ENCODE assay signal across 18 cellular contexts in the genomic region with DNA sequence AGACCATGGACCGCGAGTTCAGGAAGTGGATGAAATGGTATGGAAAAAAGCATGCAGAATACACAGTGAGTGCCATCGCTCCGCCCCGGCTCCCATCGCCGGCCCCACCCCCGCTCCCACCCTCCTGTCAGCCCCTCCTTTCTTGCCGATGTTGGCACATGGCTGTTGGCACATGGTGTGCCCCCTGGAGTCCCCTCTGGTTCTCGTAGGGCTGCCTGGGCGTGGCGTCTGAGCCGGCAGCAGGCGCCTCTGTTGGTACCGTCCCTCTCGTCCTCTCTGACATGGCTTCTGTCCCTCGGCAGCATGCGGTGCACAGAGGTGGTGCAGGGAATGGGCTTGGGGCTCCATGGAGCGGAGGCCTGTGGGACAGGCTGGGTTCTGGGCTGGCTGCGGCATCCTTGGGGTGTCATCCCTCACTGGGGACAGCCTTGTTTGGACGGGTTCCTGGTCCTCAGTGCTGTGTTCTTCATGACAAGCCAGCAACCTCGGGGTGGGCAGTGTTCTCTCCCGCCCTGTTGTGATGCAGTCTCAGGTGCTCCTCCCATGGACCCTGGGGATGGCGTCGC. TPM values are rescaled to one million over a fixed set of nuclear protein-coding genes. Genes with fewer than 3 reads are reported as not detected.
DNase-seq lines count a peak whose midpoint lies in the region; ATAC-seq, FAIRE-seq and TF ChIP-seq lines count a peak whose summit lies in the region.
"Had no signal": no experiment of that assay in that cellular context is flagged by ENCODE, and none has a peak within 500 bp of the region (broad histone marks: within the 10 kb centered on the region; RNA-seq: fewer than 3 reads in every experiment).

No MANE protein-coding gene starts in this region.

- intact Hi-C loops in HepG2 (cut with micrococcal nuclease; ENCODE audit: unreplicated experiment) (no loop called here), right lobe of liver (cut with DNase I) (no loop called here)

- whole genome bisulfite sequencing in HepG2 (ENCODE audit: low lambda C conversion rate) = 97% methylated on average over 18 of the region's 25 CpGs
- 92% methylated on average over 13 of the region's 25 CpGs for WGBS in right lobe of liver (ENCODE audit: insufficient coverage, low coverage, low lambda C conversion rate, missing lambda C conversion rate)

- POLR2A ChIA-PET in HepG2 (lab: Yijun Ruan, JAX) = no interaction called here

- H3K27ac ChIP-seq in HepG2 (ENCODE audit: extremely low read length, insufficient read depth, low read length) (no peak overlapping the region), right lobe of liver (no peak overlapping the region)
- H3K27ac ChIP-seq: A549 had no signal

- peaks cover 11% of the 10 kb centered on the region; the same call in 1 of the 2 replicates for H4K20me1 ChIP-seq in HepG2 (ENCODE audit: insufficient read depth, low read length)

- no peak overlapping the region for H3K9ac ChIP-seq in HepG2 (ENCODE audit: insufficient read depth, low read depth, low read length)

- CTCF ChIA-PET in HepG2 (lab: Yijun Ruan, JAX; ENCODE audit: low intra/inter-chr PET ratio, low total read pairs) = no interaction called here

- H3K36me3 ChIP-seq in HepG2 (replicated peaks in 1 of 2; ENCODE audit: control insufficient read depth in 1 of 2, insufficient read depth in 2 of 2, low read length in 2 of 2) (peaks cover 34 to 67% of the 10 kb centered on the region in 2 experiments; a peak in 4 of 5 replicates), right lobe of liver (peaks cover 0 to 29% (median 6%) of the 10 kb centered on the region in 4 donors)

- no peaks in the 10 kb centered on the region for H3K9me3 Mint-ChIP-seq in activated T-cell treated with anti-CD3 and anti-CD28 coated beads, Interleukin-2, amount 50 U/mL, for 24 hours
- H3K9me3 Mint-ChIP-seq: CD14-positive monocyte; CD8-positive, alpha-beta T cell; HFFc6 had no signal

- no TSS peak for BruUV-seq in HepG2 (replicated peaks; lab: Mats Ljungman, UMichigan)

- in situ Hi-C loops in HepG2 (cut with HindIII; ENCODE audit: extremely low pct_ligation_motif_present, low pct_unique_long_range_greater_than_20kb) = no loop called here

- H3K27me3 Mint-ChIP-seq in activated T-cell treated with anti-CD3 and anti-CD28 coated beads, Interleukin-2, amount 50 U/mL, for 24 hours = no peaks in the 10 kb centered on the region

- no peak for TF ChIP-seq RAD21 in HepG2 (CRISPR knock-in tag; IDR thresholded peaks at IDR 0.05)

- H3K27me3 ChIP-seq in HepG2 (ENCODE audit: control insufficient read depth in 1 of 2, insufficient read depth in 2 of 2, low read length in 2 of 2) (no peaks in the 10 kb centered on the region), right lobe of liver (no peaks in the 10 kb centered on the region)

- no peak for TF ChIP-seq CTCF in HepG2 (CRISPR knock-in tag; IDR thresholded peaks at IDR 0.05)
- no peak for TF ChIP-seq CTCF in right lobe of liver (IDR thresholded peaks at IDR 0.05)

- H3K4me3 Mint-ChIP-seq in activated T-cell treated with anti-CD3 and anti-CD28 coated beads, Interleukin-2, amount 50 U/mL, for 24 hours = no peak overlapping the region
- H3K4me3 Mint-ChIP-seq: CD8-positive, alpha-beta T cell; HFFc6 had no signal

- no peak for TF ChIP-seq POLR2A in HepG2 (IDR thresholded peaks at IDR 0.05; ENCODE audit: insufficient read depth in 1 of 2, low read depth in 2 of 2, low read length in 2 of 2)
- TF ChIP-seq POLR2A in right lobe of liver (IDR thresholded peaks at IDR 0.05) = no peak

- H3K4me1 ChIP-seq in HepG2 (ENCODE audit: insufficient read depth, low read length) (no peaks in the 10 kb centered on the region), right lobe of liver (no peaks in the 10 kb centered on the region)
- H3K4me1 ChIP-seq: A549, HAP-1 had no signal

- TF ChIP-seq EP300 in HepG2 (IDR thresholded peaks at IDR 0.05; ENCODE audit: low read depth in 2 of 2, low read length in 2 of 2) (no peak), HepG2 (CRISPR knock-in tag; IDR thresholded peaks at IDR 0.05; ENCODE audit: borderline replicate concordance) (no peak)

- FAIRE-seq in HepG2 (lab: Jason Lieb, UNC) = no peak
- FAIRE-seq: A549, D721Med, H1, HTR-8/SVneo had no signal

- H3K27ac Mint-ChIP-seq in activated T-cell treated with anti-CD3 and anti-CD28 coated beads, Interleukin-2, amount 50 U/mL, for 24 hours = no peak overlapping the region
- H3K27ac Mint-ChIP-seq: CD8-positive, alpha-beta T cell; HFFc6 had no signal

- no peak overlapping the region for H3K4me2 ChIP-seq in HepG2 (ENCODE audit: low read depth, low read length)
- H3K4me2 ChIP-seq: A549 had no signal

- DNase-seq in HepG2 (ENCODE audit: low spot score) = no peak
- no peak for DNase-seq in right lobe of liver
- peak; percentile 74 for DNase-seq in NCI-H1694 treated with DMSO at 0.1 percent for 48 hours (lab: John Stamatoyannopoulos, UW)
- peak; percentile 56 for DNase-seq in cerebellum (ENCODE audit: low spot score)
- no peak for DNase-seq in activated T-cell treated with anti-CD3 and anti-CD28 coated beads, Interleukin-2, amount 50 U/mL, for 24 hours
- DNase-seq: CD8-positive, alpha-beta T cell; COR-L47; DMS153; DND-41; GF-D8; HFFc6 had no signal

- H3K9me3 ChIP-seq in HepG2 (ENCODE audit: low read length) = no peaks in the 10 kb centered on the region
- H3K9me3 ChIP-seq in right lobe of liver = no peaks in the 10 kb centered on the region
- H3K9me3 ChIP-seq: A549, HAP-1 had no signal

- no peak overlapping the region for H2AFZ ChIP-seq in HepG2 (ENCODE audit: low read length)

- peaks cover 89% of the 10 kb centered on the region for H3K36me3 Mint-ChIP-seq in activated T-cell treated with anti-CD3 and anti-CD28 coated beads, Interleukin-2, amount 50 U/mL, for 24 hours (ENCODE audit: low read depth)

- H3K79me2 ChIP-seq in HepG2 (ENCODE audit: insufficient read depth, low read length) = peaks cover 19% of the 10 kb centered on the region

- ATAC-seq in HepG2 = no peak
- ATAC-seq in right lobe of liver = no peak
- ATAC-seq in GM19023 (IDR thresholded peaks at IDR 0.05; ENCODE audit: unreplicated experiment) = no peak
- ATAC-seq: A549; CD8-positive, alpha-beta T cell had no signal

- H3K4me3 ChIP-seq in HepG2 (replicated peaks in 1 of 3; ENCODE audit: insufficient read depth in 1 of 3, low read depth in 2 of 3, low read length in 3 of 3) (no peak overlapping the region), right lobe of liver (no peak overlapping the region)
- H3K4me3 ChIP-seq: A549, HAP-1 had no signal

- peaks cover 3% of the 10 kb centered on the region for H3K4me1 Mint-ChIP-seq in activated T-cell treated with anti-CD3 and anti-CD28 coated beads, Interleukin-2, amount 50 U/mL, for 24 hours (ENCODE audit: low read depth)
- H3K4me1 Mint-ChIP-seq: CD14-positive monocyte had no signal

RNA-seq across cellular contexts. Expression of a gene that starts 30.9 kb away (rescaled TPM):
- total RNA-seq in HepG2 (2016; rRNA removed; fragmentation: Illumina TruSeq; extraction: Trizol) = 7.5 and 9.7 TPM in 2 replicates
- total RNA-seq in HepG2 (2016; cell fraction: cytosol; rRNA removed; fragmentation: Illumina TruSeq; extraction: Trizol; ENCODE audit: low read depth) = 20.6 and 20.7 TPM in 2 replicates
- total RNA-seq in HepG2 (2016; cell fraction: insoluble cytoplasmic fraction; rRNA removed; fragmentation: Illumina TruSeq; extraction: Trizol) = 6.4 and 8.2 TPM in 2 replicates
- total RNA-seq in HepG2 (2016; cell fraction: membrane; rRNA removed; fragmentation: Illumina TruSeq; extraction: Trizol) = 12.0 and 15.8 TPM in 2 replicates
- 12.3 and 14.9 TPM in 2 replicates for total RNA-seq in HepG2 (2016; cell fraction: nucleus; rRNA removed; fragmentation: Illumina TruSeq; extraction: Trizol)
- 14.6 and 17.9 TPM in 2 replicates for polyA plus RNA-seq in HepG2 (2011; rRNA removed)
- polyA plus RNA-seq in HepG2 (2011; cell fraction: cytosol; rRNA removed) = 6.1 and 9.5 TPM in 2 replicates
- 138 and 210 TPM in 2 replicates for polyA plus RNA-seq in HepG2 (2011; cell fraction: nucleus; rRNA removed)
- polyA plus RNA-seq in HepG2 (2012) = 22.3 and 23.3 TPM in 2 replicates
- 2.5 and 3.3 TPM in 2 replicates for polyA plus RNA-seq in HepG2 (2016; cell fraction: cytosol; fragmentation: Illumina TruSeq; extraction: Trizol; ENCODE audit: low read depth)
- polyA plus RNA-seq in HepG2 (2016; cell fraction: insoluble cytoplasmic fraction; fragmentation: Illumina TruSeq; extraction: Trizol; ENCODE audit: low read depth) = 10.5 and 15.3 TPM in 2 replicates
- polyA plus RNA-seq in HepG2 (2016; cell fraction: membrane; fragmentation: Illumina TruSeq; extraction: Trizol; ENCODE audit: low read depth) = 7.1 TPM in 2 replicates
- 76.0 and 84.3 TPM in 2 replicates for polyA plus RNA-seq in HepG2 (2016; cell fraction: nucleus; fragmentation: Illumina TruSeq; extraction: Trizol; ENCODE audit: insufficient read depth, low read depth)
- polyA minus RNA-seq in HepG2 (2011; rRNA and poly(A)+ RNA removed; ENCODE audit: low replicate concordance) = 36.8 and 45.6 TPM in 2 replicates
- 21.6 and 26.0 TPM in 2 replicates for polyA minus RNA-seq in HepG2 (2011; cell fraction: cytosol; rRNA and poly(A)+ RNA removed)
- 30.1 and 31.9 TPM in 2 replicates for polyA minus RNA-seq in HepG2 (2011; cell fraction: nucleus; rRNA and poly(A)+ RNA removed)
- 10 to 100 TPM; 10.3 to 23.5 (median 14.9) TPM for total RNA-seq in right lobe of liver
- 12.0 TPM for total RNA-seq in cerebellum

RNA-seq across cellular contexts. Expression of a gene that starts 41.5 kb away (rescaled TPM):
- total RNA-seq in HepG2 (2016; rRNA removed; fragmentation: Illumina TruSeq; extraction: Trizol) = 108 and 130 TPM in 2 replicates
- total RNA-seq in HepG2 (2016; cell fraction: cytosol; rRNA removed; fragmentation: Illumina TruSeq; extraction: Trizol; ENCODE audit: low read depth) = 129 and 146 TPM in 2 replicates
- total RNA-seq in HepG2 (2016; cell fraction: insoluble cytoplasmic fraction; rRNA removed; fragmentation: Illumina TruSeq; extraction: Trizol) = 99.2 and 143 TPM in 2 replicates
- total RNA-seq in HepG2 (2016; cell fraction: membrane; rRNA removed; fragmentation: Illumina TruSeq; extraction: Trizol) = 198 and 217 TPM in 2 replicates
- total RNA-seq in HepG2 (2016; cell fraction: nucleus; rRNA removed; fragmentation: Illumina TruSeq; extraction: Trizol) = 72.7 and 85.2 TPM in 2 replicates
- polyA plus RNA-seq in HepG2 (2011; rRNA removed) = 70.5 and 89.7 TPM in 2 replicates
- polyA plus RNA-seq in HepG2 (2011; cell fraction: cytosol; rRNA removed) = 94.0 and 125 TPM in 2 replicates
- polyA plus RNA-seq in HepG2 (2011; cell fraction: nucleus; rRNA removed) = 130 and 144 TPM in 2 replicates
- polyA plus RNA-seq in HepG2 (2012) = 41.8 and 57.9 TPM in 2 replicates
- polyA plus RNA-seq in HepG2 (2016; cell fraction: cytosol; fragmentation: Illumina TruSeq; extraction: Trizol; ENCODE audit: low read depth) = 147 and 176 TPM in 2 replicates
- polyA plus RNA-seq in HepG2 (2016; cell fraction: insoluble cytoplasmic fraction; fragmentation: Illumina TruSeq; extraction: Trizol; ENCODE audit: low read depth) = 97.4 and 103 TPM in 2 replicates
- 170 and 175 TPM in 2 replicates for polyA plus RNA-seq in HepG2 (2016; cell fraction: membrane; fragmentation: Illumina TruSeq; extraction: Trizol; ENCODE audit: low read depth)
- polyA plus RNA-seq in HepG2 (2016; cell fraction: nucleus; fragmentation: Illumina TruSeq; extraction: Trizol; ENCODE audit: insufficient read depth, low read depth) = 156 and 163 TPM in 2 replicates
- 33.4 and 58.0 TPM in 2 replicates for polyA minus RNA-seq in HepG2 (2011; rRNA and poly(A)+ RNA removed; ENCODE audit: low replicate concordance)
- 18.1 and 22.7 TPM in 2 replicates for polyA minus RNA-seq in HepG2 (2011; cell fraction: cytosol; rRNA and poly(A)+ RNA removed)
- 23.2 and 28.0 TPM in 2 replicates for polyA minus RNA-seq in HepG2 (2011; cell fraction: nucleus; rRNA and poly(A)+ RNA removed)
- total RNA-seq in right lobe of liver = 10 to 100 TPM; 24.4 to 49.3 (median 28.6) TPM
- 28.1 TPM for total RNA-seq in cerebellum

RNA-seq across cellular contexts. Expression of a gene that starts 42.0 kb away (rescaled TPM):
- total RNA-seq in HepG2 (2016; rRNA removed; fragmentation: Illumina TruSeq; extraction: Trizol) (8.8 and 10.1 TPM in 2 replicates), right lobe of liver (10 to 100 TPM; 14.0 to 22.1 (median 19.1) TPM), cerebellum (46.6 TPM)
- 11.7 and 13.9 TPM in 2 replicates for total RNA-seq in HepG2 (2016; cell fraction: cytosol; rRNA removed; fragmentation: Illumina TruSeq; extraction: Trizol; ENCODE audit: low read depth)
- 8.6 and 13.2 TPM in 2 replicates for total RNA-seq in HepG2 (2016; cell fraction: insoluble cytoplasmic fraction; rRNA removed; fragmentation: Illumina TruSeq; extraction: Trizol)
- 13.1 and 15.2 TPM in 2 replicates for total RNA-seq in HepG2 (2016; cell fraction: membrane; rRNA removed; fragmentation: Illumina TruSeq; extraction: Trizol)
- total RNA-seq in HepG2 (2016; cell fraction: nucleus; rRNA removed; fragmentation: Illumina TruSeq; extraction: Trizol) = 16.1 and 17.8 TPM in 2 replicates
- 7.9 and 8.6 TPM in 2 replicates for polyA plus RNA-seq in HepG2 (2011; rRNA removed)
- 6.1 and 7.3 TPM in 2 replicates for polyA plus RNA-seq in HepG2 (2011; cell fraction: cytosol; rRNA removed)
- 34.7 and 47.7 TPM in 2 replicates for polyA plus RNA-seq in HepG2 (2011; cell fraction: nucleus; rRNA removed)
- 34.0 and 34.2 TPM in 2 replicates for polyA plus RNA-seq in HepG2 (2012)
- 12.1 and 13.8 TPM in 2 replicates for polyA plus RNA-seq in HepG2 (2016; cell fraction: cytosol; fragmentation: Illumina TruSeq; extraction: Trizol; ENCODE audit: low read depth)
- polyA plus RNA-seq in HepG2 (2016; cell fraction: insoluble cytoplasmic fraction; fragmentation: Illumina TruSeq; extraction: Trizol; ENCODE audit: low read depth) = 18.7 and 31.5 TPM in 2 replicates
- polyA plus RNA-seq in HepG2 (2016; cell fraction: membrane; fragmentation: Illumina TruSeq; extraction: Trizol; ENCODE audit: low read depth) = 17.7 and 21.0 TPM in 2 replicates
- polyA plus RNA-seq in HepG2 (2016; cell fraction: nucleus; fragmentation: Illumina TruSeq; extraction: Trizol; ENCODE audit: insufficient read depth, low read depth) = 46.1 and 47.0 TPM in 2 replicates
- polyA minus RNA-seq in HepG2 (2011; rRNA and poly(A)+ RNA removed; ENCODE audit: low replicate concordance) = 20.0 and 24.2 TPM in 2 replicates
- polyA minus RNA-seq in HepG2 (2011; cell fraction: cytosol; rRNA and poly(A)+ RNA removed) = 16.0 and 20.6 TPM in 2 replicates
- polyA minus RNA-seq in HepG2 (2011; cell fraction: nucleus; rRNA and poly(A)+ RNA removed) = 34.1 and 34.2 TPM in 2 replicates

RNA-seq across cellular contexts. Expression of a gene that starts 43.2 kb away (rescaled TPM):
- total RNA-seq in HepG2 (2016; rRNA removed; fragmentation: Illumina TruSeq; extraction: Trizol) (73.5 and 82.6 TPM in 2 replicates), right lobe of liver (10 to 100 TPM; 55.5 to 99.0 (median 65.5) TPM), cerebellum (56.6 TPM)
- 30.1 and 33.5 TPM in 2 replicates for total RNA-seq in HepG2 (2016; cell fraction: cytosol; rRNA removed; fragmentation: Illumina TruSeq; extraction: Trizol; ENCODE audit: low read depth)
- total RNA-seq in HepG2 (2016; cell fraction: insoluble cytoplasmic fraction; rRNA removed; fragmentation: Illumina TruSeq; extraction: Trizol) = 55.4 and 84.4 TPM in 2 replicates
- total RNA-seq in HepG2 (2016; cell fraction: membrane; rRNA removed; fragmentation: Illumina TruSeq; extraction: Trizol) = 61.4 and 65.9 TPM in 2 replicates
- 44.7 and 54.3 TPM in 2 replicates for total RNA-seq in HepG2 (2016; cell fraction: nucleus; rRNA removed; fragmentation: Illumina TruSeq; extraction: Trizol)
- polyA plus RNA-seq in HepG2 (2011; rRNA removed) = 68.0 and 78.6 TPM in 2 replicates
- 50.1 and 66.2 TPM in 2 replicates for polyA plus RNA-seq in HepG2 (2011; cell fraction: cytosol; rRNA removed)
- 236 and 270 TPM in 2 replicates for polyA plus RNA-seq in HepG2 (2011; cell fraction: nucleus; rRNA removed)
- polyA plus RNA-seq in HepG2 (2012) = 61.5 and 82.7 TPM in 2 replicates
- 11.6 and 13.9 TPM in 2 replicates for polyA plus RNA-seq in HepG2 (2016; cell fraction: cytosol; fragmentation: Illumina TruSeq; extraction: Trizol; ENCODE audit: low read depth)
- polyA plus RNA-seq in HepG2 (2016; cell fraction: insoluble cytoplasmic fraction; fragmentation: Illumina TruSeq; extraction: Trizol; ENCODE audit: low read depth) = 71.2 and 87.4 TPM in 2 replicates
- polyA plus RNA-seq in HepG2 (2016; cell fraction: membrane; fragmentation: Illumina TruSeq; extraction: Trizol; ENCODE audit: low read depth) = 38.5 and 41.5 TPM in 2 replicates
- 139 and 143 TPM in 2 replicates for polyA plus RNA-seq in HepG2 (2016; cell fraction: nucleus; fragmentation: Illumina TruSeq; extraction: Trizol; ENCODE audit: insufficient read depth, low read depth)
- polyA minus RNA-seq in HepG2 (2011; rRNA and poly(A)+ RNA removed; ENCODE audit: low replicate concordance) = 72.3 and 142 TPM in 2 replicates
- 54.0 and 70.6 TPM in 2 replicates for polyA minus RNA-seq in HepG2 (2011; cell fraction: cytosol; rRNA and poly(A)+ RNA removed)
- 44.3 and 51.8 TPM in 2 replicates for polyA minus RNA-seq in HepG2 (2011; cell fraction: nucleus; rRNA and poly(A)+ RNA removed)

RNA-seq across cellular contexts. Expression of a gene that starts 54.5 kb away (rescaled TPM):
- total RNA-seq in HepG2 (2016; rRNA removed; fragmentation: Illumina TruSeq; extraction: Trizol) (0.18 TPM in 1 of 2 replicates, not detected in the other), right lobe of liver (1 to 10 TPM in 1 of 6 experiments, under 1 TPM in 5; 0.24 to 1.2 (median 0.59) TPM), cerebellum (1.6 TPM)
- total RNA-seq in HepG2 (2016; cell fraction: cytosol; rRNA removed; fragmentation: Illumina TruSeq; extraction: Trizol; ENCODE audit: low read depth) = not detected in 2 replicates
- total RNA-seq in HepG2 (2016; cell fraction: insoluble cytoplasmic fraction; rRNA removed; fragmentation: Illumina TruSeq; extraction: Trizol) = not detected in 2 replicates
- 0.09 TPM in 1 of 2 replicates, not detected in the other for total RNA-seq in HepG2 (2016; cell fraction: membrane; rRNA removed; fragmentation: Illumina TruSeq; extraction: Trizol)
- total RNA-seq in HepG2 (2016; cell fraction: nucleus; rRNA removed; fragmentation: Illumina TruSeq; extraction: Trizol) = not detected in 2 replicates
- 0.03 and 0.04 TPM in 2 replicates for polyA plus RNA-seq in HepG2 (2011; rRNA removed)
- polyA plus RNA-seq in HepG2 (2011; cell fraction: cytosol; rRNA removed) = 0.05 TPM in 1 of 2 replicates, not detected in the other
- polyA plus RNA-seq in HepG2 (2011; cell fraction: nucleus; rRNA removed) = 1.2 and 2.0 TPM in 2 replicates
- 0.08 TPM in 1 of 2 replicates, not detected in the other for polyA plus RNA-seq in HepG2 (2012)
- 0.06 TPM in 1 of 2 replicates, not detected in the other for polyA plus RNA-seq in HepG2 (2016; cell fraction: cytosol; fragmentation: Illumina TruSeq; extraction: Trizol; ENCODE audit: low read depth)
- polyA plus RNA-seq in HepG2 (2016; cell fraction: insoluble cytoplasmic fraction; fragmentation: Illumina TruSeq; extraction: Trizol; ENCODE audit: low read depth) = not detected in 2 replicates
- polyA plus RNA-seq in HepG2 (2016; cell fraction: membrane; fragmentation: Illumina TruSeq; extraction: Trizol; ENCODE audit: low read depth) = not detected in 2 replicates
- polyA plus RNA-seq in HepG2 (2016; cell fraction: nucleus; fragmentation: Illumina TruSeq; extraction: Trizol; ENCODE audit: insufficient read depth, low read depth) = 0.51 TPM in 2 replicates
- 0.48 and 1.0 TPM in 2 replicates for polyA minus RNA-seq in HepG2 (2011; rRNA and poly(A)+ RNA removed; ENCODE audit: low replicate concordance)
- polyA minus RNA-seq in HepG2 (2011; cell fraction: cytosol; rRNA and poly(A)+ RNA removed) = not detected in 2 replicates
- polyA minus RNA-seq in HepG2 (2011; cell fraction: nucleus; rRNA and poly(A)+ RNA removed) = 0.62 TPM in 1 of 2 replicates, not detected in the other
- polyA plus RNA-seq: CD14-positive monocyte had no signal

Comparison
In these comparisons a context has a peak if more than half of its experiments do, and no peak if none do; other contexts are left out.
1. DNase-seq: peak in NCI-H1694 treated with DMSO at 0.1 percent for 48 hours (single experiment) and cerebellum (single experiment); none in HepG2 (single experiment), right lobe of liver (0 of 3) and activated T-cell treated with anti-CD3 and anti-CD28 coated beads, Interleukin-2, amount 50 U/mL, for 24 hours (single experiment).